38 cellular contexts compared by ENCODE assay signal in genomic region chr7:42083284-42083683, GRCh38.
"Had no signal": no experiment of that assay in that cellular context is flagged by ENCODE, and none has a peak within 500 bp of the region (broad histone marks: within the 10 kb centered on the region; RNA-seq: fewer than 3 reads in every experiment).

No MANE protein-coding gene starts in this region.

- H3K9me3 Mint-ChIP-seq: activated B cell treated with CpG ODN at 0.5 μM for 24 hours; activated CD4-positive, alpha-beta memory T cell treated with anti-CD3 and anti-CD28 coated beads for 36 hours; activated CD4-positive, alpha-beta T cell treated with anti-CD3 and anti-CD28 coated beads, Interleukin-2, amount 10 ng/mL, durations not matched to agents 24 days and 14 days; activated CD8-positive, alpha-beta T cell treated with anti-CD3 and anti-CD28 coated beads for 36 hours; activated naive CD4-positive, alpha-beta T cell treated with anti-CD3 and anti-CD28 coated beads, Interleukin-2, amount 10 ng/mL, durations not matched to agents 7 days and 5 days; activated naive CD4-positive, alpha-beta T cell treated with anti-CD3 and anti-CD28 coated beads, Interleukin-2, amount 50 U/mL, for 24 hours; activated naive CD8-positive, alpha-beta T cell treated with anti-CD3 and anti-CD28 coated beads, Interleukin-2, amount 10 ng/mL, durations not matched to agents 7 days and 5 days; activated naive CD8-positive, alpha-beta T cell treated with anti-CD3 and anti-CD28 coated beads, Interleukin-2, amount 50 U/mL, for 24 hours; activated T-cell treated with anti-CD3 and anti-CD28 coated beads, Interleukin-2, amount 50 U/mL, for 4 hours; activated T-cell treated with anti-CD3 and anti-CD28 coated beads, Interleukin-2, amount 50 U/mL, for 72 hours; activated T-helper 2 cell treated with anti-CD3 and anti-CD28 coated beads, Interferon-gamma antibody, Interleukin-2, Interleukin-4, amounts not matched to agents 10 μg/mL and 5 μg/mL and 100 μg/mL, durations not matched to agents 14 hours and 24 hours and 36 hours; brain; central memory CD8-positive, alpha-beta T cell; T-helper 1 cell treated with Interleukin-12 subunit alpha and Interleukin-12 subunit beta and Interleukin-4 antibody, amounts not matched to agents 30 μg/mL and 1 μg/mL, for 36 hours; T-helper 2 cell treated with Interferon-gamma antibody and Interleukin-4, amounts not matched to agents 5 μg/mL and 100 μg/mL, for 36 hours had no signal

- H3K27ac ChIP-seq: ascending aorta, cardiac muscle cell, VCaP had no signal

- H3K27me3 Mint-ChIP-seq: activated CD4-positive, alpha-beta memory T cell treated with anti-CD3 and anti-CD28 coated beads for 36 hours; activated CD8-positive, alpha-beta T cell treated with anti-CD3 and anti-CD28 coated beads for 36 hours; activated naive CD8-positive, alpha-beta T cell treated with anti-CD3 and anti-CD28 coated beads, Interleukin-2, amount 50 U/mL, for 24 hours; brain; central memory CD8-positive, alpha-beta T cell had no signal

- H3K4me1 Mint-ChIP-seq: activated B cell treated with CpG ODN at 0.5 μM for 24 hours; activated CD4-positive, alpha-beta T cell treated with anti-CD3 and anti-CD28 coated beads, Interleukin-2, amount 10 ng/mL, durations not matched to agents 24 days and 14 days; activated naive CD4-positive, alpha-beta T cell treated with anti-CD3 and anti-CD28 coated beads, Interleukin-2, amount 10 ng/mL, durations not matched to agents 7 days and 5 days; activated naive CD4-positive, alpha-beta T cell treated with anti-CD3 and anti-CD28 coated beads, Interleukin-2, amount 50 U/mL, for 24 hours; activated naive CD8-positive, alpha-beta T cell treated with anti-CD3 and anti-CD28 coated beads, Interleukin-2, amount 10 ng/mL, durations not matched to agents 7 days and 5 days; activated naive CD8-positive, alpha-beta T cell treated with anti-CD3 and anti-CD28 coated beads, Interleukin-2, amount 50 U/mL, for 24 hours; central memory CD8-positive, alpha-beta T cell had no signal

- H3K4me1 ChIP-seq: ascending aorta had no signal

- H3K36me3 Mint-ChIP-seq: activated CD4-positive, alpha-beta memory T cell treated with anti-CD3 and anti-CD28 coated beads for 36 hours; activated naive CD4-positive, alpha-beta T cell treated with anti-CD3 and anti-CD28 coated beads, Interleukin-2, amount 10 ng/mL, durations not matched to agents 7 days and 5 days; activated naive CD4-positive, alpha-beta T cell treated with anti-CD3 and anti-CD28 coated beads, Interleukin-2, amount 50 U/mL, for 24 hours; activated naive CD8-positive, alpha-beta T cell; activated naive CD8-positive, alpha-beta T cell treated with anti-CD3 and anti-CD28 coated beads, Interleukin-2, amount 10 ng/mL, durations not matched to agents 7 days and 5 days had no signal

- ATAC-seq: activated CD8-positive, alpha-beta T cell treated with anti-CD3 and anti-CD28 coated beads for 36 hours; activated naive CD8-positive, alpha-beta T cell treated with anti-CD3 and anti-CD28 coated beads, Interleukin-2, amount 50 U/mL, for 24 hours; activated T-cell treated with anti-CD3 and anti-CD28 coated beads, Interleukin-2, amount 50 U/mL, for 4 hours; activated T-cell treated with anti-CD3 and anti-CD28 coated beads, Interleukin-2, amount 50 U/mL, for 72 hours had no signal

- H3K4me3 ChIP-seq: ascending aorta, cardiac muscle cell had no signal

- H3K4me3 Mint-ChIP-seq: activated B cell treated with CpG ODN at 0.5 μM for 24 hours; activated CD4-positive, alpha-beta memory T cell treated with anti-CD3 and anti-CD28 coated beads for 36 hours; activated CD4-positive, alpha-beta T cell treated with anti-CD3 and anti-CD28 coated beads, Interleukin-2, amount 10 ng/mL, durations not matched to agents 24 days and 14 days; activated CD8-positive, alpha-beta T cell treated with anti-CD3 and anti-CD28 coated beads for 36 hours; activated naive CD4-positive, alpha-beta T cell treated with anti-CD3 and anti-CD28 coated beads, Interleukin-2, amount 10 ng/mL, durations not matched to agents 7 days and 5 days; activated naive CD4-positive, alpha-beta T cell treated with anti-CD3 and anti-CD28 coated beads, Interleukin-2, amount 50 U/mL, for 24 hours; activated naive CD8-positive, alpha-beta T cell; activated naive CD8-positive, alpha-beta T cell treated with anti-CD3 and anti-CD28 coated beads, Interleukin-2, amount 10 ng/mL, durations not matched to agents 7 days and 5 days; activated naive CD8-positive, alpha-beta T cell treated with anti-CD3 and anti-CD28 coated beads, Interleukin-2, amount 50 U/mL, for 24 hours; activated T-cell treated with anti-CD3 and anti-CD28 coated beads, Interleukin-2, amount 50 U/mL, for 4 hours; activated T-cell treated with anti-CD3 and anti-CD28 coated beads, Interleukin-2, amount 50 U/mL, for 72 hours; brain; central memory CD8-positive, alpha-beta T cell; T-helper 1 cell treated with Interleukin-12 subunit alpha and Interleukin-12 subunit beta and Interleukin-4 antibody, amounts not matched to agents 30 μg/mL and 1 μg/mL, for 36 hours; T-helper 2 cell treated with Interferon-gamma antibody and Interleukin-4, amounts not matched to agents 5 μg/mL and 100 μg/mL, for 36 hours had no signal

- H3K27me3 ChIP-seq: ascending aorta, cardiac muscle cell had no signal

- DNase-seq: activated B cell treated with CpG ODN at 0.5 μM for 24 hours; activated CD4-positive, alpha-beta memory T cell treated with anti-CD3 and anti-CD28 coated beads for 36 hours; activated CD4-positive, alpha-beta T cell treated with anti-CD3 and anti-CD28 coated beads for 4 hours; activated CD4-positive, alpha-beta T cell treated with anti-CD3 and anti-CD28 coated beads, Interleukin-2, amount 10 ng/mL, durations not matched to agents 24 days and 14 days; activated CD4-positive, alpha-beta T cell treated with anti-CD3 and anti-CD28 coated beads, Interleukin-2, amount 50 U/mL, for 1 hour; activated CD4-positive, alpha-beta T cell treated with anti-CD3 and anti-CD28 coated beads, Interleukin-2, amount 50 U/mL, for 4 hours; activated CD4-positive, CD25-positive, alpha-beta regulatory T cell treated with anti-CD3 and anti-CD28 coated beads, Interleukin-2, amount 50 U/mL, for 72 hours; activated CD8-positive, alpha-beta memory T cell treated with anti-CD3 and anti-CD28 coated beads, Interleukin-2, amount 50 U/mL, for 4 hours; activated CD8-positive, alpha-beta T cell treated with anti-CD3 and anti-CD28 coated beads for 36 hours; activated effector memory CD4-positive, alpha-beta T cell treated with Interleukin-2 at 50 U/mL for 16 hours; activated gamma-delta T cell; activated naive CD4-positive, alpha-beta T cell treated with anti-CD3 and anti-CD28 coated beads, Interleukin-2, amount 10 ng/mL, durations not matched to agents 7 days and 5 days; activated naive CD4-positive, alpha-beta T cell treated with Interleukin-2 at 50 U/mL for 16 hours; activated naive CD8-positive, alpha-beta T cell treated with anti-CD3 and anti-CD28 coated beads, Interleukin-2, amount 10 ng/mL, durations not matched to agents 7 days and 5 days; activated naive CD8-positive, alpha-beta T cell treated with anti-CD3 and anti-CD28 coated beads, Interleukin-2, amount 50 U/mL, for 24 hours; activated T-cell treated with anti-CD3 and anti-CD28 coated beads for 4 hours; activated T-cell treated with anti-CD3 and anti-CD28 coated beads, Interleukin-2, amount 50 U/mL, for 1 hour; activated T-cell treated with anti-CD3 and anti-CD28 coated beads, Interleukin-2, amount 50 U/mL, for 4 hours; activated T-cell treated with anti-CD3 and anti-CD28 coated beads, Interleukin-2, amount 50 U/mL, for 72 hours; amygdala; anterior cingulate cortex; caudate nucleus; SW 1271; T-helper 1 cell; T-helper 2 cell; T-helper 9 cell had no signal

- H3K27ac Mint-ChIP-seq: activated B cell treated with CpG ODN at 0.5 μM for 24 hours; activated CD4-positive, alpha-beta memory T cell treated with anti-CD3 and anti-CD28 coated beads for 36 hours; activated CD4-positive, alpha-beta T cell treated with anti-CD3 and anti-CD28 coated beads, Interleukin-2, amount 10 ng/mL, durations not matched to agents 24 days and 14 days; activated CD8-positive, alpha-beta T cell treated with anti-CD3 and anti-CD28 coated beads for 36 hours; activated naive CD4-positive, alpha-beta T cell treated with anti-CD3 and anti-CD28 coated beads, Interleukin-2, amount 10 ng/mL, durations not matched to agents 7 days and 5 days; activated naive CD8-positive, alpha-beta T cell; activated naive CD8-positive, alpha-beta T cell treated with anti-CD3 and anti-CD28 coated beads, Interleukin-2, amount 10 ng/mL, durations not matched to agents 7 days and 5 days; activated naive CD8-positive, alpha-beta T cell treated with anti-CD3 and anti-CD28 coated beads, Interleukin-2, amount 50 U/mL, for 24 hours; activated T-cell treated with anti-CD3 and anti-CD28 coated beads, Interleukin-2, amount 50 U/mL, for 72 hours; activated T-helper 2 cell treated with anti-CD3 and anti-CD28 coated beads, Interferon-gamma antibody, Interleukin-2, Interleukin-4, amounts not matched to agents 10 μg/mL and 5 μg/mL and 100 μg/mL, durations not matched to agents 14 hours and 24 hours and 36 hours; brain; T-helper 1 cell treated with Interleukin-12 subunit alpha and Interleukin-12 subunit beta and Interleukin-4 antibody, amounts not matched to agents 30 μg/mL and 1 μg/mL, for 36 hours; T-helper 2 cell treated with Interferon-gamma antibody and Interleukin-4, amounts not matched to agents 5 μg/mL and 100 μg/mL, for 36 hours had no signal

- FAIRE-seq: bronchial epithelial cell, TTC549 had no signal

- H3K9me3 ChIP-seq: ascending aorta had no signal

- H3K36me3 ChIP-seq: ascending aorta, cardiac muscle cell had no signal
